In the genomic region with DNA sequence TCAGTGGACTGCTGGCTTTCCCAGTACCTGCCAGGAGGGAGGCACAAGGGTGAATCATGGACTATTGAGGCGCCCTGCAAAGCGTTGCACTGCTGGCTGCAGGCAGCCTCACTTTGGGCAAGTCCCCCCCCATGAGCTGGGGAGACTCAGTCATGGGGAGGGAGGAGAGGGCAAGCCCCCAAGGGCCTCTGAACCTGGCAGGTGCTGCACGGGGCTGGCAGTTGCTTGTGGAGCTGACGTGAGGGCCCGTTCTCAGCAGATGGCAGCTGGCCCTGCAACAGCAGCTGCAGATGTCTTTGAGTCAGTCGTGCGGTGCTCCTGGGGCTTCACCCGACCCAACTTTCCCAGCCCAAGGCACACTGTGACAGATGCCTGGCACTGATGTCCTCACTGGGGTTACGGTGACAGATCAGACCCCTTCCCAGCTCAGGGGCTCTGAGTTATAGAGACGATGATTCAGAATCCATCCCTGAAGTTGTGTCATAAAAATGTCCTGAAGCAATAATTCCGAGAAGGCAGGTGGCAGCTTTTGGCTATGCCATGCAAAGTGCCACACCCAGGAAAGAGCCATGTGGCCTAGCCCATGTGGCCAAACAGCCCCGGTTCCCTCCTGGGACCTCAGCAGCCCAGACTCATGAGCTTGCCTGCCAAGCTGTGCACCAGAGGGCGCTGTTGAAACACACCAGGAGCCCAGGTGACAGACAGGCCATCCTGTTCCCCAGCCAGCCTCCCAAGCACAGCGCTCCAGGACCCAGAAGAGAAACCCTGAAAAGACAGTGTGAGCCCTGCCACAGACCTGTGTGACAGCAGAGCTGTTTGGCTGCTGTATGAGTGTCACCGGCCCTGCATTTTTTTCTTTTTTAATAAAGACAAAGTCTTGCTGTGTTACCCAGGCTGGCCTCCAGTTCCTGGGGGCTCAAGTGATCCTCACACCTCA, we compare ENCODE assay signal across 8 cellular contexts. TPM values are rescaled to one million over a fixed set of nuclear protein-coding genes. Genes with fewer than 3 reads are reported as not detected.
DNase-seq lines count a peak whose midpoint lies in the region; ATAC-seq and TF ChIP-seq lines count a peak whose summit lies in the region.

No MANE protein-coding gene starts in this region.

- DNase-seq in NK-92 treated with Interleukin-12 subunit alpha and Interleukin-12 subunit beta, amount 100 ng/mL, for 24 hours (lab: John Stamatoyannopoulos, UW), result peak; percentile 62
- DNase-seq in NK-92 (lab: John Stamatoyannopoulos, UW; ENCODE audit: unreplicated experiment) (no peak), NCI-H2227 (lab: John Stamatoyannopoulos, UW; ENCODE audit: unreplicated experiment) (peak; percentile 72), activated B cell treated with CpG ODN at 0.5 μM for 24 hours (peak; percentile 82), caudate nucleus (lab: John Stamatoyannopoulos, UW) (peak in 54 of 61 donors; percentile 1 to 74 (median 45)), kidney glomerular epithelial cell (lab: John Stamatoyannopoulos, UW) (peak; percentile 25)
- peak; percentile 87 for DNase-seq in stimulated activated CD4-positive, alpha-beta T cell treated with anti-CD3 and anti-CD28 coated beads, Interleukin-1b, Interleukin-23, amount 100 ng/mL, for 48 hours

- H3K4me1 Mint-ChIP-seq in activated B cell treated with CpG ODN at 0.5 μM for 24 hours, result peaks cover 22% of the 10 kb centered on the region

- peak overlapping the region; percentile 81 for H3K27ac Mint-ChIP-seq in activated B cell treated with CpG ODN at 0.5 μM for 24 hours

- no peaks in the 10 kb centered on the region for H3K27me3 Mint-ChIP-seq in activated B cell treated with CpG ODN at 0.5 μM for 24 hours

- intact Hi-C loops in activated B cell treated with CpG ODN at 0.5 μM for 24 hours (cut with micrococcal nuclease), result loop anchor here (1.0 to 5.0 kb wide), 7 partner anchors 14 to 447 kb away; a partner anchor contains a TSS

- peaks cover 78% of the 10 kb centered on the region for H3K36me3 Mint-ChIP-seq in activated B cell treated with CpG ODN at 0.5 μM for 24 hours (ENCODE audit: low read depth)

- POLR2A ChIA-PET in activated B cell treated with CpG ODN at 0.5 μM for 24 hours (lab: Charles Lee), result interaction anchor here (0.5 to 1.9 kb wide), 16 partner anchors 9 to 1904 kb away, joined by 3 to 14 read pairs (median 6); a partner anchor contains a TSS

- H3K4me3 Mint-ChIP-seq in activated B cell treated with CpG ODN at 0.5 μM for 24 hours, result peak overlapping the region; percentile 33

- CTCF ChIA-PET in activated B cell treated with CpG ODN at 0.5 μM for 24 hours (lab: Charles Lee), result interaction anchor here (0.6 to 3.4 kb wide), 21 partner anchors 9 to 447 kb away, joined by 3 to 73 read pairs (median 4); no protein-coding TSS in a partner anchor

- ATAC-seq in HG02981 (IDR thresholded peaks at IDR 0.05; ENCODE audit: unreplicated experiment) (peak; percentile 69), activated B cell treated with CpG ODN at 0.5 μM for 24 hours (ENCODE audit: low read depth) (peak; percentile 85)

- TF ChIP-seq CTCF in activated B cell treated with CpG ODN at 0.5 μM for 24 hours (IDR thresholded peaks at IDR 0.05), result no peak

- H3K27ac ChIP-seq in caudate nucleus (ENCODE audit: low read depth, low read length), result no peak overlapping the region

- H3K9me3 Mint-ChIP-seq in activated B cell treated with CpG ODN at 0.5 μM for 24 hours, result no peaks in the 10 kb centered on the region

RNA-seq across cellular contexts. Expression of a gene that starts 53.6 kb away (rescaled TPM):
- 20.9 and 24.1 TPM in 2 replicates for total RNA-seq in activated B cell treated with CpG ODN at 0.5 μM for 24 hours
